Comparison of ENCODE assay signal across 17 cellular contexts in genomic region chr7:137354361-137354760, GRCh38. TPM values are rescaled to one million over a fixed set of nuclear protein-coding genes. Genes with fewer than 3 reads are reported as not detected.
A peak's percentile ranks its signal among the peaks of the same experiment; 100 is the strongest.
DNase-seq lines count a peak whose midpoint lies in the region; ATAC-seq and TF ChIP-seq lines count a peak whose summit lies in the region.
"Had no signal": no experiment of that assay in that cellular context is flagged by ENCODE, and none has a peak within 500 bp of the region (broad histone marks: within the 10 kb centered on the region; RNA-seq: fewer than 3 reads in every experiment).

No MANE protein-coding gene starts in this region.

- H3K27ac ChIP-seq in A673 (ENCODE audit: low read depth, low read length, poor library complexity, severe bottlenecking): no peak overlapping the region
- H3K27ac ChIP-seq: foreskin keratinocyte, HL-60, Peyer's patch had no signal

- intact Hi-C loops in A673 (cut with micrococcal nuclease; ENCODE audit: unreplicated experiment): no loop called here

- peak; percentile 26 for DNase-seq in A673 (ENCODE audit: low spot score)
- DNase-seq in G401 (ENCODE audit: low spot score): peak; percentile 6
- DNase-seq in NCI-H69 (lab: John Stamatoyannopoulos, UW): peak; percentile 76
- DNase-seq in fibroblast of the aortic adventitia (ENCODE audit: low read depth): peak; percentile 57
- DNase-seq in HPDE6-E6E7 (ENCODE audit: extremely low spot score): no peak
- DNase-seq in activated T-cell treated with anti-CD3 and anti-CD28 coated beads, Interleukin-2, amount 50 U/mL, for 1 hour: no peak
- no peak for DNase-seq in LoVo (ENCODE audit: low spot score)
- DNase-seq: activated CD4-positive, alpha-beta T cell treated with anti-CD3 and anti-CD28 coated beads for 4 hours; activated T-cell treated with anti-CD3 and anti-CD28 coated beads, Interleukin-2, amount 50 U/mL, for 24 hours; DMS 273 treated with DMSO at 0.1 percent for 48 hours; foreskin keratinocyte; midbrain; Peyer's patch; T-helper 2 cell had no signal

- TF ChIP-seq CTCF in A673 (conservative IDR thresholded peaks at IDR 0.05; ENCODE audit: low read depth, low read length) (no peak), fibroblast of the aortic adventitia (IDR thresholded peaks at IDR 0.05; ENCODE audit: insufficient read depth, low read length) (no peak)

- POLR2A ChIA-PET in A673 (lab: Charles Lee; ENCODE audit: low non-redundant PET): no interaction called here

- no peaks in the 10 kb centered on the region for H3K36me3 ChIP-seq in A673 (ENCODE audit: insufficient read depth, low read length, poor library complexity, severe bottlenecking)
- H3K36me3 ChIP-seq: HAP-1, Peyer's patch had no signal

- no TSS peak for BruUV-seq in A673 (replicated peaks; lab: Mats Ljungman, UMichigan)

- in situ Hi-C loops in G401 (cut with HindIII; ENCODE audit: low sequenced_read_pairs): no loop called here

- H3K4me3 ChIP-seq in A673 (ENCODE audit: low read depth, low read length, poor library complexity, severe bottlenecking): no peak overlapping the region
- H3K4me3 ChIP-seq in fibroblast of the aortic adventitia (ENCODE audit: low read depth, low read length): no peak overlapping the region
- H3K4me3 ChIP-seq: HAP-1, Peyer's patch had no signal

- H3K27me3 ChIP-seq in A673 (replicated peaks; ENCODE audit: insufficient read depth, low read depth, low read length, poor library complexity): no peaks in the 10 kb centered on the region
- H3K27me3 ChIP-seq: foreskin keratinocyte, Peyer's patch had no signal

- ATAC-seq in HG02571 (IDR thresholded peaks at IDR 0.05; ENCODE audit: unreplicated experiment): no peak
- ATAC-seq: foreskin keratinocyte had no signal

- CTCF ChIA-PET in A673 (lab: Charles Lee): no interaction called here

- H3K9me3 ChIP-seq in A673 (ENCODE audit: low read depth, low read length, poor library complexity, severe bottlenecking): peaks cover 7% of the 10 kb centered on the region
- H3K9me3 ChIP-seq: Peyer's patch had no signal

- peaks cover 9% of the 10 kb centered on the region for H3K4me1 ChIP-seq in A673 (ENCODE audit: insufficient read depth, low read length, poor library complexity, severe bottlenecking)
- H3K4me1 ChIP-seq: foreskin keratinocyte, HAP-1, Peyer's patch had no signal

RNA-seq across cellular contexts. Expression of gene PTN, which starts 10.8 kb away (rescaled TPM):
- 0.41 and 0.44 TPM in 2 replicates for total RNA-seq in A673 (2021)
- total RNA-seq in G401 (2014; rRNA removed; shearing (Covaris generic)): not detected in 2 replicates
- total RNA-seq in fibroblast of the aortic adventitia (ENCODE audit: low replicate concordance): 12.8 and 28.7 TPM in 2 replicates

Comparison
In these comparisons a context has a peak if more than half of its experiments do, and no peak if none do; other contexts are left out.
1. DNase-seq: peak in A673 (single experiment), G401 (single experiment), NCI-H69 (single experiment) and fibroblast of the aortic adventitia (single experiment); none in HPDE6-E6E7 (single experiment), activated T-cell treated with anti-CD3 and anti-CD28 coated beads, Interleukin-2, amount 50 U/mL, for 1 hour (single experiment) and LoVo (single experiment).